1 cellular context compared by ENCODE assay signal in the genomic region with DNA sequence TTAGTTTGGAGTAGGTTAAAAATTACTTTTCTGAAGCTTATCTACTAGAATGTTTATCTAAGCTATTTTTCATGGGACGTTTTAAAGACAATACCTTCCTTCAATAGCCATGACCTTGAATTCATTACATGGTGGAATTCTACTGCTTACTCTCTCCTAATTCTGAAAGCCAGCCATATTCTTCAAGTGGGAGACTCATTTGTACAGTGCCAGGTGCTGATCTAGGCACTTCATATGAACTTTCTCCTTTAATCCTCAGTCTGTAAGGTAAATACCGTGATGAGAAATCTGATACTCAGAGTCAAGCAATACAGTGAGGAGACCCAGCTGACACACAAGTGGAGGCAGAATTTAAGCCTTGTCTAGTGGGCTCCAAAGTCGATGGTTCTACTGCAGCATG.
TF ChIP-seq lines count a peak whose summit lies in the region.

No MANE protein-coding gene starts in this region.

TF ChIP-seq in K562, 482 proteins besides CTCF, POLR2A, EP300 and RAD21 (continued from another document):
- TF ChIP-seq ZFP1 (CRISPR knock-in tag; IDR thresholded peaks at IDR 0.05) (no peak), SIN3A (IDR thresholded peaks at IDR 0.05; ENCODE audit: borderline replicate concordance in 2 of 2, control insufficient read depth in 1 of 2, low read depth in 2 of 2, low read length in 2 of 2) (no peak), ZNF75A (CRISPR knock-in tag; IDR thresholded peaks at IDR 0.05) (no peak), FOXJ3 (CRISPR knock-in tag; IDR thresholded peaks at IDR 0.05) (no peak), HSF4 (CRISPR knock-in tag; IDR thresholded peaks at IDR 0.05; ENCODE audit: borderline replicate concordance) (no peak), RBFOX2 (IDR thresholded peaks at IDR 0.05; ENCODE audit: low read depth, low read length) (no peak), CBFB (CRISPR knock-in tag; IDR thresholded peaks at IDR 0.05) (no peak), MYC (IDR thresholded peaks at IDR 0.05; ENCODE audit: low read depth, low read length) (no peak), MYC (CRISPR knock-in tag; IDR thresholded peaks at IDR 0.05; ENCODE audit: borderline replicate concordance, low read depth) (no peak)
